ENCODE assay signal across 23 cellular contexts in genomic region chr20:63037669-63038268, GRCh38. TPM values are rescaled to one million over a fixed set of nuclear protein-coding genes. Genes with fewer than 3 reads are reported as not detected.
"Had no signal": no experiment of that assay in that cellular context is flagged by ENCODE, and none has a peak within 500 bp of the region (broad histone marks: within the 10 kb centered on the region; RNA-seq: fewer than 3 reads in every experiment).

No MANE protein-coding gene starts in this region.

- H3K4me3 ChIP-seq: ascending aorta, gastrocnemius medialis, heart right ventricle, tibial artery, uterus had no signal

- H3K27me3 ChIP-seq: ascending aorta had no signal

- H3K36me3 ChIP-seq: ascending aorta, gastrocnemius medialis, heart right ventricle, neutrophil, tibial artery, uterus had no signal

- H3K4me3 Mint-ChIP-seq: activated CD4-positive, alpha-beta T cell treated with anti-CD3 and anti-CD28 coated beads, Interleukin-2, amount 10 ng/mL, durations not matched to agents 24 days and 14 days; activated naive CD8-positive, alpha-beta T cell treated with anti-CD3 and anti-CD28 coated beads, Interleukin-2, amount 50 U/mL, for 24 hours; endodermal cell; stimulated activated naive B cell treated with anti-CD40 and anti-IgM and Interleukin-4, amounts not matched to agents 10 μg/mL and 1 μg/mL and 100 μg/mL, for 72 hours; T-helper 2 cell treated with Interferon-gamma antibody and Interleukin-4, amounts not matched to agents 5 μg/mL and 100 μg/mL, for 36 hours had no signal

- DNase-seq: activated CD4-positive, alpha-beta T cell treated with anti-CD3 and anti-CD28 coated beads, Interleukin-2, amount 10 ng/mL, durations not matched to agents 24 days and 14 days; activated CD4-positive, CD25-positive, alpha-beta regulatory T cell; activated naive CD4-positive, alpha-beta T cell; activated naive CD8-positive, alpha-beta T cell treated with anti-CD3 and anti-CD28 coated beads, Interleukin-2, amount 50 U/mL, for 24 hours; endodermal cell; gastrocnemius medialis; left colon; mammary epithelial cell; stimulated activated CD4-positive, alpha-beta T cell treated with anti-CD3 and anti-CD28 coated beads, Interleukin-15, amount 100 ng/mL, for 24 hours; stimulated activated CD4-positive, alpha-beta T cell treated with anti-CD3 and anti-CD28 coated beads, Interleukin-4, amount 100 ng/mL, for 1 hour; stimulated activated naive B cell treated with anti-CD40 and anti-IgM and Interleukin-4, amounts not matched to agents 10 μg/mL and 1 μg/mL and 100 μg/mL, for 72 hours; tibial artery; uterus had no signal

- H3K36me3 Mint-ChIP-seq: stimulated activated naive B cell treated with anti-CD40 and anti-IgM and Interleukin-4, amounts not matched to agents 10 μg/mL and 1 μg/mL and 100 μg/mL, for 72 hours had no signal

- H3K9me3 ChIP-seq: ascending aorta, gastrocnemius medialis, heart right ventricle, neutrophil, tibial artery, uterus had no signal

- FAIRE-seq: bronchial epithelial cell had no signal

- H3K27ac Mint-ChIP-seq: activated CD4-positive, alpha-beta T cell treated with anti-CD3 and anti-CD28 coated beads, Interleukin-2, amount 10 ng/mL, durations not matched to agents 24 days and 14 days; activated naive CD8-positive, alpha-beta T cell treated with anti-CD3 and anti-CD28 coated beads, Interleukin-2, amount 50 U/mL, for 24 hours; endodermal cell; stimulated activated naive B cell treated with anti-CD40 and anti-IgM and Interleukin-4, amounts not matched to agents 10 μg/mL and 1 μg/mL and 100 μg/mL, for 72 hours; T-helper 2 cell treated with Interferon-gamma antibody and Interleukin-4, amounts not matched to agents 5 μg/mL and 100 μg/mL, for 36 hours had no signal

- H3K4me1 ChIP-seq: ascending aorta, gastrocnemius medialis, parathyroid adenoma, uterus had no signal

- H3K9me3 Mint-ChIP-seq: activated CD4-positive, alpha-beta T cell treated with anti-CD3 and anti-CD28 coated beads, Interleukin-2, amount 10 ng/mL, durations not matched to agents 24 days and 14 days; activated naive CD8-positive, alpha-beta T cell treated with anti-CD3 and anti-CD28 coated beads, Interleukin-2, amount 50 U/mL, for 24 hours; endodermal cell; stimulated activated naive B cell treated with anti-CD40 and anti-IgM and Interleukin-4, amounts not matched to agents 10 μg/mL and 1 μg/mL and 100 μg/mL, for 72 hours; T-helper 2 cell treated with Interferon-gamma antibody and Interleukin-4, amounts not matched to agents 5 μg/mL and 100 μg/mL, for 36 hours had no signal

- H3K27ac ChIP-seq: ascending aorta, gastrocnemius medialis, heart right ventricle, neutrophil, parathyroid adenoma, tibial artery, uterus had no signal

- ATAC-seq: activated naive CD8-positive, alpha-beta T cell treated with anti-CD3 and anti-CD28 coated beads, Interleukin-2, amount 50 U/mL, for 24 hours; gastrocnemius medialis; heart right ventricle; left colon; stimulated activated naive B cell treated with anti-CD40 and anti-IgM and Interleukin-4, amounts not matched to agents 10 μg/mL and 1 μg/mL and 100 μg/mL, for 72 hours had no signal

RNA-seq across cellular contexts. Expression of gene BHLHE23, which starts 31.0 kb away (rescaled TPM):
- total RNA-seq: activated CD4-positive, alpha-beta T cell treated with anti-CD3 and anti-CD28 coated beads, Interleukin-2, amount 10 ng/mL, durations not matched to agents 24 days and 14 days; ascending aorta; bronchial epithelial cell; dermis microvascular lymphatic vessel endothelial cell; endodermal cell; epithelial cell of proximal tubule; gastrocnemius medialis; heart right ventricle; left colon; mammary epithelial cell; renal cortical epithelial cell; skeletal muscle tissue; uterus had no signal
